10 cellular contexts compared by ENCODE assay signal in the genomic region with DNA sequence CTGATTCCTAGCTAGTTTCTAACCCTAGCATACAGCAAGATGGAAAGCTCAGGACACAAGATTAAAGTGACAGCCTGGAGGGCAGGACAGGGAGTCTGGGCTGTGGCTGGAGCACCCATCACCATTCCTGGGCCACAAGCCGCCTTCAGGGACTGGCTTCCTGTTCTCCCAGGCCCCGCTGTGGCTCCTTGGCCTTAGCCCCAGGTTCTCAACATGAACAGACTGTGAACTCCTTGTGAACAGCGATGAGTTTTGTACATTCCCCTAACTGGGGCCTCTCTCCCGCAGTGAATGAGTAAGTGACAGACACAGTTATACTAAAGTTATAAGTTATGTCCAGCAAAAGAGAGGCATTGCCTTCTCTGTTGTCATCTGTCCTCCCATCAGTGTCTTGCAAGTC. TPM values are rescaled to one million over a fixed set of nuclear protein-coding genes. Genes with fewer than 3 reads are reported as not detected.
DNase-seq lines count a peak whose midpoint lies in the region; ATAC-seq, FAIRE-seq and TF ChIP-seq lines count a peak whose summit lies in the region.
"Had no signal": no experiment of that assay in that cellular context is flagged by ENCODE, and none has a peak within 500 bp of the region (broad histone marks: within the 10 kb centered on the region; RNA-seq: fewer than 3 reads in every experiment).

No MANE protein-coding gene starts in this region.

- no peak for TF ChIP-seq EP300 in transverse colon (IDR thresholded peaks at IDR 0.05; ENCODE audit: low read depth)

- no peaks in the 10 kb centered on the region for H3K36me3 Mint-ChIP-seq in activated T-cell treated with anti-CD3 and anti-CD28 coated beads, Interleukin-2, amount 50 U/mL, for 4 hours (ENCODE audit: insufficient read depth)
- no peaks in the 10 kb centered on the region for H3K36me3 Mint-ChIP-seq in T-helper 17 cell (ENCODE audit: low read depth)

- DNase-seq in activated T-cell treated with anti-CD3 and anti-CD28 coated beads, Interleukin-2, amount 50 U/mL, for 4 hours, result no peak
- no peak for DNase-seq in activated T-cell treated with anti-CD3 and anti-CD28 coated beads for 4 hours
- no peak for DNase-seq in T-helper 17 cell
- peak; percentile 21 for DNase-seq in fibroblast of pulmonary artery (ENCODE audit: low read depth)
- no peak for DNase-seq in transverse colon
- DNase-seq in DMS79 (lab: John Stamatoyannopoulos, UW), result no peak
- DNase-seq in D721Med (ENCODE audit: insufficient read length, low spot score), result no peak
- DNase-seq: NCI-H2081 had no signal

- ATAC-seq in activated T-cell treated with anti-CD3 and anti-CD28 coated beads, Interleukin-2, amount 50 U/mL, for 4 hours, result peak; percentile 6 to 11
- ATAC-seq in T-helper 17 cell (no peak), HG02798 (IDR thresholded peaks at IDR 0.05; ENCODE audit: poor library complexity, unreplicated experiment) (no peak)

- H3K27me3 ChIP-seq in transverse colon, result no peaks in the 10 kb centered on the region

- peaks cover 70% of the 10 kb centered on the region for H3K4me1 Mint-ChIP-seq in activated T-cell treated with anti-CD3 and anti-CD28 coated beads, Interleukin-2, amount 50 U/mL, for 4 hours (ENCODE audit: low read depth)
- peaks cover 59% of the 10 kb centered on the region for H3K4me1 Mint-ChIP-seq in T-helper 17 cell

- no peaks in the 10 kb centered on the region for H3K27me3 Mint-ChIP-seq in activated T-cell treated with anti-CD3 and anti-CD28 coated beads, Interleukin-2, amount 50 U/mL, for 4 hours (ENCODE audit: low read depth)
- H3K27me3 Mint-ChIP-seq in T-helper 17 cell, result peaks cover 5% of the 10 kb centered on the region

- no peak for FAIRE-seq in D721Med (lab: Jason Lieb, UNC)
- FAIRE-seq: colon had no signal

- 73% methylated on average over 4 of the region's 4 CpGs; no CpG with 5 or more reads in 1 of the 2 donors for WGBS in transverse colon (ENCODE audit: low coverage in 1 of 2), 2 donors

- no peak for TF ChIP-seq CTCF in fibroblast of pulmonary artery (IDR thresholded peaks at IDR 0.05; ENCODE audit: low read length, missing control alignments)
- TF ChIP-seq CTCF in transverse colon (IDR thresholded peaks at IDR 0.05), result no peak
- no peak for TF ChIP-seq CTCF in D721Med (IDR thresholded peaks at IDR 0.05; ENCODE audit: insufficient read depth, missing control alignments)

- peak overlapping the region; percentile 84 for H3K4me3 Mint-ChIP-seq in activated T-cell treated with anti-CD3 and anti-CD28 coated beads, Interleukin-2, amount 50 U/mL, for 4 hours
- H3K4me3 Mint-ChIP-seq in T-helper 17 cell, result peak overlapping the region; percentile 97

- H3K4me3 ChIP-seq in fibroblast of pulmonary artery (replicated peaks; ENCODE audit: low read depth, low read length) (no peak overlapping the region), transverse colon (no peak overlapping the region)

- peak overlapping the region; percentile 94 for H3K27ac Mint-ChIP-seq in T-helper 17 cell

- in situ Hi-C loops in transverse colon (cut with MboI; ENCODE audit: low pct_ligation_motif_present in 1 of 4, low pct_unique_long_range_greater_than_20kb in 1 of 4, low sequenced_read_pairs in 3 of 4), result no loop called here

- intact Hi-C loops in transverse colon (cut with DNase I; ENCODE audit: low total_unique reads), result no loop called here

- H3K9me3 Mint-ChIP-seq in activated T-cell treated with anti-CD3 and anti-CD28 coated beads, Interleukin-2, amount 50 U/mL, for 4 hours, result no peaks in the 10 kb centered on the region

- H3K9me3 ChIP-seq in T-helper 17 cell (ENCODE audit: control insufficient read depth, low read length, poor library complexity, severe bottlenecking), result no peaks in the 10 kb centered on the region
- H3K9me3 ChIP-seq in transverse colon, result no peaks in the 10 kb centered on the region

- no peak for TF ChIP-seq POLR2A in transverse colon (IDR thresholded peaks at IDR 0.05)

- peaks cover 0 to 5% (median 0%) of the 10 kb centered on the region in 4 donors for H3K4me1 ChIP-seq in transverse colon

- peak overlapping the region; percentile 41 to 61 (median 45) for H3K27ac ChIP-seq in transverse colon

- H3K36me3 ChIP-seq in transverse colon, result no peaks in the 10 kb centered on the region

RNA-seq across cellular contexts. Expression of a gene that starts 35.9 kb away (rescaled TPM):
- under 1 TPM in 1 of 3 donors, not detected in 2; 0.24 TPM for total RNA-seq in activated T-cell treated with anti-CD3 and anti-CD28 coated beads, Interleukin-2, amount 50 U/mL, for 4 hours
- 1 to 10 TPM; 8.0 to 9.8 TPM for total RNA-seq in T-helper 17 cell
- 1 to 10 TPM in 1 of 4 donors, under 1 TPM in 2, not detected in 1; 0.75 to 2.9 (median 0.95) TPM for total RNA-seq in transverse colon

Comparison
In these comparisons a context has a peak if more than half of its experiments do, and no peak if none do; other contexts are left out.
1. ATAC-seq: peak in activated T-cell treated with anti-CD3 and anti-CD28 coated beads, Interleukin-2, amount 50 U/mL, for 4 hours (2 of 2); none in T-helper 17 cell (single experiment) and HG02798 (single experiment).